ENCODE assay signal across 32 cellular contexts in the genomic region with DNA sequence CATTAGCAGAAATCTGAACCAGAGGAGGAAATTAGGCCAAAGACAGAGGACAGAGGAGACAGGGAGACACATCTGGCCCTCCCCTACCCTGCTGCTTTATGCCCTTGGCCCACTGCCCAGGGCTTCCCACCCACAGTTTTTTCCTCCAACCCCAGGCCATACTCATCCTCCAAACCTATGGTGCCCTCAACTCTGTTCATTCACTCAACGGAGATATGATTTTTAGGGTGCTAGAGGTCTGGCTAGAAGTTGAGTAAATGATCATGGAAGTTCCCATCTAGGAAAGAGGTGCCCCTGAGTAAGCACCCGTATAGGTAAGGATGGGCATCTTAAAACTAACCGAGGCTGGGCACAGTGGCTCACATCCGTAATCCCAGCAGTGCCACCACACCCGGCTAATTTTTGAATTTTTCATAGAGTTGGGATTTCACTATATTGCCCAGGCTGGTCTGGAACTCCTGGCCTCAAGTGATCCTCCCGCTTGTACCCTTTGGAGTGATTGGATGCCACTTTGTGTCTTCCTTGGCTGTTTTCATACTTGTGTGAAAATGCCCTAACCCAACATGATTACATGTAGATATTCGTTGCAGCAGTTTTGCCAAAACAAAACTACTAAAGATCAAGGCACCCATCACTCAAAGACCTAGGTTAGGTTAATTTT. TPM values are rescaled to one million over a fixed set of nuclear protein-coding genes. Genes with fewer than 3 reads are reported as not detected.
DNase-seq lines count a peak whose midpoint lies in the region; ATAC-seq and TF ChIP-seq lines count a peak whose summit lies in the region.
"Had no signal": no experiment of that assay in that cellular context is flagged by ENCODE, and none has a peak within 500 bp of the region (broad histone marks: within the 10 kb centered on the region; RNA-seq: fewer than 3 reads in every experiment).

No MANE protein-coding gene starts in this region.

- POLR2A ChIA-PET in HEK293 (lab: Yijun Ruan, JAX), result interaction anchor here (1.3 kb wide), 1 partner anchor 48 kb away, joined by 14 read pairs; a partner anchor contains a TSS

- no peak overlapping the region for H3K4me3 Mint-ChIP-seq in HFFc6
- H3K4me3 Mint-ChIP-seq: activated naive CD8-positive, alpha-beta T cell; CD4-positive, alpha-beta memory T cell; effector memory CD8-positive, alpha-beta T cell; neural progenitor cell; stimulated activated naive B cell treated with anti-CD40 and anti-IgM and Interleukin-4, amounts not matched to agents 10 μg/mL and 1 μg/mL and 100 μg/mL, for 72 hours had no signal

- H3K36me3 Mint-ChIP-seq in HFFc6 (ENCODE audit: low read depth), result peaks cover 34% of the 10 kb centered on the region
- H3K36me3 Mint-ChIP-seq: activated naive CD8-positive, alpha-beta T cell; CD4-positive, alpha-beta memory T cell had no signal

- H3K36me3 ChIP-seq in HEK293 (ENCODE audit: control insufficient read depth in 2 of 2, insufficient read depth in 1 of 2, low read length in 2 of 2) (peaks cover 0 to 35% of the 10 kb centered on the region in 2 experiments; a peak in 1 of 3 replicates), SK-N-MC (ENCODE audit: insufficient read depth, low read length) (peaks cover 31% of the 10 kb centered on the region), mesodermal cell (ENCODE audit: control insufficient read depth, insufficient read depth, low read length) (peaks cover 38% of the 10 kb centered on the region)
- H3K36me3 ChIP-seq: heart left ventricle, neural progenitor cell, suprapubic skin had no signal

- H3K27ac Mint-ChIP-seq in HFFc6, result no peak overlapping the region; the same call in 1 of the 2 replicates
- H3K27ac Mint-ChIP-seq: activated naive CD8-positive, alpha-beta T cell; CD4-positive, alpha-beta memory T cell; neural progenitor cell; stimulated activated naive B cell treated with anti-CD40 and anti-IgM and Interleukin-4, amounts not matched to agents 10 μg/mL and 1 μg/mL and 100 μg/mL, for 72 hours had no signal

- H3K4me1 ChIP-seq in HEK293 (ENCODE audit: control insufficient read depth, insufficient read depth, low read length), result no peaks in the 10 kb centered on the region
- H3K4me1 ChIP-seq in mesodermal cell (ENCODE audit: control insufficient read depth, insufficient read depth, low read length, poor library complexity, severe bottlenecking), result peaks cover 5% of the 10 kb centered on the region

- H3K27ac ChIP-seq in 22Rv1, result peak overlapping the region; percentile 99
- no peak overlapping the region for H3K27ac ChIP-seq in HEK293 (ENCODE audit: extremely low read depth, low read depth, low read length)
- H3K27ac ChIP-seq in SK-N-MC, result peak overlapping the region; percentile 60
- H3K27ac ChIP-seq in mesodermal cell (ENCODE audit: low read depth, low read length, severe bottlenecking), result peak overlapping the region; percentile 30
- H3K27ac ChIP-seq: coronary artery, esophagus muscularis mucosa, foreskin keratinocyte, heart left ventricle, HL-60, neural progenitor cell, suprapubic skin had no signal

- WGBS in mesodermal cell (ENCODE audit: insufficient coverage in 2 of 2), 2 experiments, result 88 to 91% methylated on average over 5 of the region's 7 CpGs

- H3K9ac ChIP-seq in SK-N-MC (ENCODE audit: insufficient read length), result no peak overlapping the region
- H3K9ac ChIP-seq: neural progenitor cell had no signal

- no peaks in the 10 kb centered on the region for H3K9me3 ChIP-seq in HEK293 (ENCODE audit: control insufficient read depth, insufficient read depth, low read depth, low read length)
- H3K9me3 ChIP-seq in SK-N-MC (ENCODE audit: low read depth, low read length), result no peaks in the 10 kb centered on the region
- no peaks in the 10 kb centered on the region for H3K9me3 ChIP-seq in mesodermal cell (ENCODE audit: control insufficient read depth, low read length)
- H3K9me3 ChIP-seq: esophagus muscularis mucosa, heart left ventricle, suprapubic skin had no signal

- TF ChIP-seq CTCF in 22Rv1 (IDR thresholded peaks at IDR 0.05) (no peak), HEK293 (tag by site-specific recombination; IDR thresholded peaks at IDR 0.05) (no peak), HFFc6 (IDR thresholded peaks at IDR 0.05) (no peak), GM13976 (IDR thresholded peaks at IDR 0.05; ENCODE audit: borderline replicate concordance, control extremely low read depth, extremely low read depth, insufficient read depth, missing control alignments) (no peak)

- in situ Hi-C loops in GM13976 (cut with MboI; ENCODE audit: low sequenced_read_pairs, unreplicated experiment), result no loop called here

- H3K4me3 ChIP-seq in HEK293 (ENCODE audit: low read depth, low read length), result no peak overlapping the region
- H3K4me3 ChIP-seq in SK-N-MC, result no peak overlapping the region
- peak overlapping the region; percentile 66 for H3K4me3 ChIP-seq in mesodermal cell (ENCODE audit: extremely low read depth, insufficient read depth, low read length, poor library complexity, severe bottlenecking)
- H3K4me3 ChIP-seq: coronary artery, esophagus muscularis mucosa, heart left ventricle, neural progenitor cell, suprapubic skin had no signal

- H3K27me3 Mint-ChIP-seq in HFFc6 (ENCODE audit: insufficient read depth), result peaks cover 2% of the 10 kb centered on the region; the same call in 1 of the 2 replicates
- H3K27me3 Mint-ChIP-seq: activated naive CD8-positive, alpha-beta T cell; CD4-positive, alpha-beta memory T cell had no signal

- DNase-seq in SK-N-MC (ENCODE audit: low read depth, low spot score) (no peak), HFFc6 (no peak), Ammon's horn (ENCODE audit: low spot score) (no peak), GM13976 (ENCODE audit: low spot score) (no peak)
- DNase-seq: activated CD4-positive, alpha-beta T cell treated with anti-CD3 and anti-CD28 coated beads for 4 hours; activated effector memory CD4-positive, alpha-beta T cell treated with Interleukin-2 at 50 U/mL for 16 hours; AML-193; aorta; CD4-positive, alpha-beta memory T cell; DMS 273 treated with DMSO at 0.1 percent for 48 hours; effector memory CD8-positive, alpha-beta T cell; foreskin keratinocyte; GDM1; H7; heart left ventricle; left cardiac atrium; NCI-H1048; NCI-H187; NCI-H526 treated with DMSO at 0.1 percent for 48 hours; RPMI8226; stimulated activated naive B cell treated with anti-CD40 and anti-IgM and Interleukin-4, amounts not matched to agents 10 μg/mL and 1 μg/mL and 100 μg/mL, for 72 hours had no signal

- H3K9me3 Mint-ChIP-seq in HFFc6, result no peaks in the 10 kb centered on the region
- H3K9me3 Mint-ChIP-seq: CD4-positive, alpha-beta memory T cell; effector memory CD8-positive, alpha-beta T cell; neural progenitor cell; stimulated activated naive B cell treated with anti-CD40 and anti-IgM and Interleukin-4, amounts not matched to agents 10 μg/mL and 1 μg/mL and 100 μg/mL, for 72 hours had no signal

- peaks cover 37% of the 10 kb centered on the region for H3K4me1 Mint-ChIP-seq in HFFc6 (ENCODE audit: low read depth)

- no peak for ATAC-seq in HG03460 (IDR thresholded peaks at IDR 0.05; ENCODE audit: unreplicated experiment)
- ATAC-seq: effector memory CD8-positive, alpha-beta T cell; foreskin keratinocyte; heart left ventricle; left cardiac atrium; sciatic nerve; stimulated activated naive B cell treated with anti-CD40 and anti-IgM and Interleukin-4, amounts not matched to agents 10 μg/mL and 1 μg/mL and 100 μg/mL, for 72 hours had no signal

- CTCF ChIA-PET in HEK293 (lab: Yijun Ruan, JAX), result interaction anchor here (1.3 kb wide), 1 partner anchor 27 kb away, joined by 4 read pairs; no protein-coding TSS in a partner anchor

TF ChIP-seq in HEK293, 187 proteins besides CTCF, POLR2A, EP300 and RAD21:
- TF ChIP-seq ZNF114 (tag by site-specific recombination; IDR thresholded peaks at IDR 0.05) (no peak), ZNF670 (tag by site-specific recombination; IDR thresholded peaks at IDR 0.05; ENCODE audit: low read depth) (no peak), ZFHX2 (tag by site-specific recombination; conservative IDR thresholded peaks at IDR 0.05) (peak; percentile 25; the same call in 1 of the 2 replicates), ZNF174 (tag by site-specific recombination; IDR thresholded peaks at IDR 0.05) (no peak)
- TF ChIP-seq, protein P1, sequence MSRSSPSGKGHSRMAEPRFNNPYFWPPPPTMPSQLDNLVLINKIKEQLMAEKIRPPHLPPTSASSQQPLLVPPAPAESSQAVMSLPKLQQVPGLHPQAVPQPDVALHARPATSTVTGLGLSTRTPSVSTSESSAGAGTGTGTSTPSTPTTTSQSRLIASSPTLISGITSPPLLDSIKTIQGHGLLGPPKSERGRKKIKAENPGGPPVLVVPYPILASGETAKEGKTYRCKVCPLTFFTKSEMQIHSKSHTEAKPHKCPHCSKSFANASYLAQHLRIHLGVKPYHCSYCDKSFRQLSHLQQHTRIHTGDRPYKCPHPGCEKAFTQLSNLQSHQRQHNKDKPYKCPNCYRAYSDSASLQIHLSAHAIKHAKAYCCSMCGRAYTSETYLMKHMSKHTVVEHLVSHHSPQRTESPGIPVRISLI (tag by site-specific recombination; IDR thresholded peaks at IDR 0.05), result peak; percentile 32; the same call in 1 of the 2 replicates

RNA-seq across cellular contexts. Expression of a gene that starts 4.4 kb away (rescaled TPM):
- polyA plus RNA-seq in mesodermal cell (2013, experiment 1 of 2), result 2,534 TPM
- 2,467 TPM for polyA plus RNA-seq in mesodermal cell (2013, experiment 2 of 2)
- 100 to 1,000 TPM; 556 to 745 (median 582) TPM for total RNA-seq in HFFc6 (2021; fragmentation: NEBNext Ultra II Directional; extraction: Animal tissue kit (Norgen Biotek cat#: 25700))

RNA-seq across cellular contexts. Expression of a gene that starts 48.4 kb away (rescaled TPM):
- polyA plus RNA-seq in mesodermal cell (2013, experiment 1 of 2), result 3,226 TPM
- polyA plus RNA-seq in mesodermal cell (2013, experiment 2 of 2), result 3,108 TPM
- total RNA-seq in HFFc6 (2021; fragmentation: NEBNext Ultra II Directional; extraction: Animal tissue kit (Norgen Biotek cat#: 25700)), result 10 to 100 TPM; 41.4 to 50.4 (median 44.8) TPM

RNA-seq across cellular contexts. Expression of a gene that starts 52.9 kb away (rescaled TPM):
- 346 TPM for polyA plus RNA-seq in mesodermal cell (2013, experiment 1 of 2)
- polyA plus RNA-seq in mesodermal cell (2013, experiment 2 of 2), result 376 TPM
- total RNA-seq in HFFc6 (2021; fragmentation: NEBNext Ultra II Directional; extraction: Animal tissue kit (Norgen Biotek cat#: 25700)), result 100 to 1,000 TPM; 376 to 437 (median 392) TPM
